21 cellular contexts compared by ENCODE assay signal in the genomic region with DNA sequence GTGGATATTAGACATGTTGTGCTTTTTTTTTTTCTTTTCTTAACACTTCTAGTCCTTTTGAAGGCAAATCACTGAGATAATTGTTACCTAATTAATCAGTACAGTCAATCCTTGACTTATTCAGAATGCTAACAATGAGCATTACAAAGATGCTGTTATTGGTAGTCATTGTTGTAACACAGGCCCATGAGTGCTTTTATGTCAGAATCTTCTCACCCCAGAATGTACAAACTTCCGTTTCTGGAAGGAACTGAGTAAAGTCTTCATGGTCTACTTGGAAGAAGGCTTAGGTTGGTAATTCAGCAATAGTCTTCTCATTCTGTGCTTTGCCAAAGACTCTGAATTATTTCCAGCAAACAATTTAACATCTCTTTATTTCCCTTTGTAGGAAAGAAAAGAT. TPM values are rescaled to one million over a fixed set of nuclear protein-coding genes. Genes with fewer than 3 reads are reported as not detected.
DNase-seq lines count a peak whose midpoint lies in the region; ATAC-seq, FAIRE-seq and TF ChIP-seq lines count a peak whose summit lies in the region.
"Had no signal": no experiment of that assay in that cellular context is flagged by ENCODE, and none has a peak within 500 bp of the region (broad histone marks: within the 10 kb centered on the region; RNA-seq: fewer than 3 reads in every experiment).

No MANE protein-coding gene starts in this region.

- TF ChIP-seq CTCF in GM06990 (IDR thresholded peaks at IDR 0.05; ENCODE audit: insufficient read depth, low read length, poor library complexity, severe bottlenecking), result no peak
- no peak for TF ChIP-seq CTCF in bronchial epithelial cell (IDR thresholded peaks at IDR 0.05; ENCODE audit: insufficient read depth, low read length, severe bottlenecking)

- ATAC-seq in GM18907 (IDR thresholded peaks at IDR 0.05; ENCODE audit: unreplicated experiment) (no peak), GM21367 (IDR thresholded peaks at IDR 0.05; ENCODE audit: unreplicated experiment) (no peak)
- ATAC-seq: A549, HepG2, K562, Right ventricle myocardium inferior had no signal

- H3K36me3 ChIP-seq in GM06990 (ENCODE audit: control insufficient read depth, insufficient read depth, low read length) (no peaks in the 10 kb centered on the region), KOPT-K1 (ENCODE audit: insufficient read depth, low read length) (peaks cover 25% of the 10 kb centered on the region), bronchial epithelial cell (ENCODE audit: control insufficient read depth, insufficient read depth, low read length) (peaks cover 1% of the 10 kb centered on the region), mucosa of stomach (ENCODE audit: control insufficient read depth, insufficient read depth, low read length) (no peaks in the 10 kb centered on the region)

- H3K4me1 ChIP-seq in mucosa of stomach (ENCODE audit: control insufficient read depth, insufficient read depth, low read length), result no peaks in the 10 kb centered on the region

- H3K9ac ChIP-seq in mucosa of stomach (ENCODE audit: low read length), result peak overlapping the region; percentile 99

- H3K27ac ChIP-seq in KOPT-K1 (ENCODE audit: low read depth, low read length, poor library complexity, severe bottlenecking), result peak overlapping the region; percentile 94
- H3K27ac ChIP-seq: A549 had no signal

- peak; percentile 32 for FAIRE-seq in bronchial epithelial cell (lab: Jason Lieb, UNC)
- FAIRE-seq: A549, HepG2, K562 had no signal

- H3K9me3 ChIP-seq in KOPT-K1 (ENCODE audit: insufficient read depth, low read length, poor library complexity, severe bottlenecking), result no peaks in the 10 kb centered on the region
- H3K9me3 ChIP-seq in mucosa of stomach (ENCODE audit: control insufficient read depth, low read length), result no peaks in the 10 kb centered on the region
- H3K9me3 ChIP-seq: A549 had no signal

- H3K4me3 ChIP-seq in GM06990 (replicated peaks; ENCODE audit: low read depth, low read length), result no peak overlapping the region
- no peak overlapping the region for H3K4me3 ChIP-seq in bronchial epithelial cell (ENCODE audit: low read depth, low read length)
- H3K4me3 ChIP-seq in mucosa of stomach (ENCODE audit: low read length), result no peak overlapping the region
- H3K4me3 ChIP-seq: A549, K562 had no signal

- H3K27me3 ChIP-seq in GM06990 (replicated peaks; ENCODE audit: control insufficient read depth, insufficient read depth, low read length) (no peaks in the 10 kb centered on the region), bronchial epithelial cell (ENCODE audit: control insufficient read depth, insufficient read depth, low read length) (no peaks in the 10 kb centered on the region), mucosa of stomach (ENCODE audit: control insufficient read depth, insufficient read depth, low read length) (no peaks in the 10 kb centered on the region)

- DNase-seq in GM06990 (ENCODE audit: extremely low read depth, insufficient read length), result peak; percentile 10
- DNase-seq in bronchial epithelial cell (ENCODE audit: low read depth), result no peak
- DNase-seq in SKM-1 (lab: John Stamatoyannopoulos, UW; ENCODE audit: unreplicated experiment), result no peak
- no peak for DNase-seq in SW 1271 (lab: John Stamatoyannopoulos, UW)
- DNase-seq: CD4-positive, CD25-positive, alpha-beta regulatory T cell; DMS79; H7; NCI-H1105; NCI-H2029 treated with DMSO at 0.1 percent for 48 hours; NCI-H345; NCI-H524; NCI-H774 had no signal

RNA-seq across cellular contexts. Expression of gene KCNK1, which starts 3.1 kb away (rescaled TPM):
- total RNA-seq in bronchial epithelial cell, result 25.8 and 37.6 TPM in 2 replicates
- total RNA-seq: HepG2, OCI-LY7 had no signal
